In the genomic region with DNA sequence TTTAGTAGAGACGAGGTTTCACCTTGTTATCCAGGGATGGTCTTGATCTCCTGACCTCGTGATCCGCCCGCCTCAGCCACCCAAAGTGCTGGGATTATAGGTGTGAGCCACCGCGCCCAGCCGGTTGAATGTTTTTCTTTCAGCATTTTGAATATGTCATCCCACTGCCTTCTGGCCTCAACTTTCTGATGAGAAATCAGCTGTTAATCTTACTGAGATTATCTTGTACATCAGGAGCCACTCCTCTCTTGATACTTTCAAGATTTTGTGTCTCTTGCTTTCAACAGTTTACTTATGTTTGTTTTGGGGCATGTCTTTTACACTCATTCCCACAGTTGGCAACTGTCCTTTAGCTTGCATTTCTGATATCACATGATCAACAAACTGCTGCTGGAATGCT, we compare ENCODE assay signal across 25 cellular contexts.
"Had no signal": no experiment of that assay in that cellular context is flagged by ENCODE, and none has a peak within 500 bp of the region (broad histone marks: within the 10 kb centered on the region; RNA-seq: fewer than 3 reads in every experiment).

No MANE protein-coding gene starts in this region.

- H3K4me3 Mint-ChIP-seq: mesothelial cell of epicardium; naive B cell; natural killer cell; nephron progenitor cell; neural progenitor cell; stimulated activated effector memory CD8-positive, alpha-beta T cell treated with anti-CD3 and anti-CD28 coated beads, Interleukin-12 subunit alpha, Interleukin-12 subunit beta, amount 100 ng/mL, for 72 hours; stimulated activated naive CD8-positive, alpha-beta T cell treated with anti-CD3 and anti-CD28 coated beads, Interleukin-15, Interleukin-2, amounts not matched to agents 100 ng/mL and 50 ng/mL, for 24 hours had no signal

- H3K4me1 Mint-ChIP-seq: mesothelial cell of epicardium; natural killer cell; nephron progenitor cell; neural progenitor cell; stimulated activated effector memory CD8-positive, alpha-beta T cell treated with anti-CD3 and anti-CD28 coated beads, Interleukin-12 subunit alpha, Interleukin-12 subunit beta, amount 100 ng/mL, for 72 hours had no signal

- H3K27me3 ChIP-seq: neural progenitor cell, neutrophil, right atrium auricular region, spleen, suprapubic skin, tibial artery, upper lobe of right lung had no signal

- H3K27me3 Mint-ChIP-seq: naive B cell; stimulated activated naive CD8-positive, alpha-beta T cell treated with anti-CD3 and anti-CD28 coated beads, Interleukin-15, Interleukin-2, amounts not matched to agents 100 ng/mL and 50 ng/mL, for 24 hours had no signal

- DNase-seq: hippocampal formation; left ventricle myocardium inferior; mesendoderm; naive B cell; natural killer cell; nephron progenitor cell; occipital lobe; small intestine; spleen; stimulated activated CD4-positive, alpha-beta T cell treated with anti-CD3 and anti-CD28 coated beads, Interleukin-4, amount 100 ng/mL, for 24 hours; stimulated activated naive CD4-positive, alpha-beta T cell; tibial artery; trophoblast cell; upper lobe of right lung had no signal

- H3K27ac Mint-ChIP-seq: mesothelial cell of epicardium; naive B cell; natural killer cell; nephron progenitor cell; neural progenitor cell; stimulated activated effector memory CD8-positive, alpha-beta T cell treated with anti-CD3 and anti-CD28 coated beads, Interleukin-12 subunit alpha, Interleukin-12 subunit beta, amount 100 ng/mL, for 72 hours; stimulated activated naive CD8-positive, alpha-beta T cell treated with anti-CD3 and anti-CD28 coated beads, Interleukin-15, Interleukin-2, amounts not matched to agents 100 ng/mL and 50 ng/mL, for 24 hours had no signal

- H3K36me3 ChIP-seq: left ventricle myocardium inferior, neutrophil, right atrium auricular region, spleen, suprapubic skin, thoracic aorta, tibial artery, upper lobe of right lung had no signal

- H3K4me1 ChIP-seq: left ventricle myocardium inferior, neural progenitor cell, parathyroid adenoma, right atrium auricular region, spleen, suprapubic skin, tibial artery, upper lobe of right lung had no signal

- H3K27ac ChIP-seq: left ventricle myocardium inferior, neural progenitor cell, neutrophil, parathyroid adenoma, right atrium auricular region, spleen, suprapubic skin, thoracic aorta, tibial artery, upper lobe of right lung had no signal

- ATAC-seq: natural killer cell; sciatic nerve; stimulated activated effector memory CD8-positive, alpha-beta T cell treated with anti-CD3 and anti-CD28 coated beads, Interleukin-12 subunit alpha, Interleukin-12 subunit beta, amount 100 ng/mL, for 72 hours; upper lobe of right lung had no signal

- H3K36me3 Mint-ChIP-seq: natural killer cell; stimulated activated effector memory CD8-positive, alpha-beta T cell treated with anti-CD3 and anti-CD28 coated beads, Interleukin-12 subunit alpha, Interleukin-12 subunit beta, amount 100 ng/mL, for 72 hours had no signal

- H3K4me3 ChIP-seq: left ventricle myocardium inferior, lung, neural progenitor cell, right atrium auricular region, spleen, suprapubic skin, thoracic aorta, tibial artery, upper lobe of right lung had no signal
